In the genomic region with DNA sequence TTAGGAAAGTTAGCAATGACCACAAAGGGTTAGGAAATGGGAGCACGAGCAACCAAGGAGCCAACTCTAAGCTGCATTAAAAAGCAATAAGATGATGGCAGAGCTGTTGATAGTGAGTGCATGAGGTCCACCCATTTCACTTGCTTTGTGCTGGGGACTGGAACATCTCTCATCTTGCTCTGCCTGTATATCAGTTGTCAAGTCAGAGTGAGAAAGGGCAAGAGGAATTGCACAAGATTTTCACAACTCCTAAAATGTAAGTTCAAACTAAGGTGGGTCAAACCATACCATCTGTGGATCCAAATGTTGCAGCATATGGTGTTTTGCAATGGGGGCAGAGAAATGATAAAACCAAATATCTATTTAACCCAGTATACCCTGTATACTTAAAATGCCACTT, we compare ENCODE assay signal across 19 cellular contexts. TPM values are rescaled to one million over a fixed set of nuclear protein-coding genes. Genes with fewer than 3 reads are reported as not detected.
DNase-seq lines count a peak whose midpoint lies in the region; ATAC-seq, FAIRE-seq and TF ChIP-seq lines count a peak whose summit lies in the region.
"Had no signal": no experiment of that assay in that cellular context is flagged by ENCODE, and none has a peak within 500 bp of the region (broad histone marks: within the 10 kb centered on the region; RNA-seq: fewer than 3 reads in every experiment).

No MANE protein-coding gene starts in this region.

- no peak overlapping the region for H3K27ac ChIP-seq in CD4-positive, alpha-beta memory T cell (ENCODE audit: low read depth, low read length)
- H3K27ac ChIP-seq: KMS-11, SJSA1 had no signal

- POLR2A ChIA-PET in CD4-positive, alpha-beta memory T cell (lab: Charles Lee; ENCODE audit: partially characterized antibody), result interaction anchor here (0.6 to 3.3 kb wide), 11 partner anchors 11 to 176 kb away, joined by 3 to 11 read pairs (median 4); no protein-coding TSS in a partner anchor

- no peaks in the 10 kb centered on the region for H3K36me3 Mint-ChIP-seq in CD4-positive, alpha-beta memory T cell
- H3K36me3 Mint-ChIP-seq in effector memory CD8-positive, alpha-beta T cell (ENCODE audit: insufficient read depth), result no peaks in the 10 kb centered on the region
- H3K36me3 Mint-ChIP-seq: CD14-positive monocyte had no signal

- H3K9me3 ChIP-seq in CD4-positive, alpha-beta memory T cell (ENCODE audit: control insufficient read depth in 1 of 2, low read length in 2 of 2), result no peaks in the 10 kb centered on the region
- H3K9me3 ChIP-seq: SJSA1 had no signal

- TF ChIP-seq POLR2A in GM12891 (IDR thresholded peaks at IDR 0.05; ENCODE audit: low read depth, low read length), result no peak

- H3K4me1 ChIP-seq in CD4-positive, alpha-beta memory T cell (ENCODE audit: insufficient read depth, low read length), result peaks cover 43% of the 10 kb centered on the region

- H3K27ac Mint-ChIP-seq in CD4-positive, alpha-beta memory T cell, result no peak overlapping the region
- peak overlapping the region; percentile 72 to 87 for H3K27ac Mint-ChIP-seq in effector memory CD8-positive, alpha-beta T cell
- H3K27ac Mint-ChIP-seq: CD14-positive monocyte, HFFc6 had no signal

- H3K9me3 Mint-ChIP-seq in CD4-positive, alpha-beta memory T cell, result no peaks in the 10 kb centered on the region
- no peaks in the 10 kb centered on the region for H3K9me3 Mint-ChIP-seq in effector memory CD8-positive, alpha-beta T cell
- H3K9me3 Mint-ChIP-seq: CD14-positive monocyte, HFFc6 had no signal

- peaks cover 38 to 80% (median 54%) of the 10 kb centered on the region in 4 donors for H3K4me1 Mint-ChIP-seq in CD4-positive, alpha-beta memory T cell
- peaks cover 48 to 58% of the 10 kb centered on the region in 2 donors for H3K4me1 Mint-ChIP-seq in effector memory CD8-positive, alpha-beta T cell (ENCODE audit: low read depth in 2 of 2)

- peak overlapping the region in 5 of 8 donors; percentile 33 to 79 (median 61) for H3K4me3 Mint-ChIP-seq in CD4-positive, alpha-beta memory T cell
- H3K4me3 Mint-ChIP-seq in effector memory CD8-positive, alpha-beta T cell, result peak overlapping the region in 1 of 2 donors; percentile 58
- H3K4me3 Mint-ChIP-seq: CD14-positive monocyte, HFFc6 had no signal

- H3K4me3 ChIP-seq in CD4-positive, alpha-beta memory T cell (ENCODE audit: low read length in 2 of 2), result no peak overlapping the region
- H3K4me3 ChIP-seq: SJSA1 had no signal

- CTCF ChIA-PET in CD4-positive, alpha-beta memory T cell (lab: Charles Lee; ENCODE audit: partially characterized antibody), result interaction anchor here (0.6 to 1.9 kb wide), 5 partner anchors 29 to 158 kb away, joined by 3 to 8 read pairs (median 3); no protein-coding TSS in a partner anchor

- peak; percentile 23 for ATAC-seq in effector memory CD8-positive, alpha-beta T cell (replicated peaks)

- H3K36me3 ChIP-seq in CD4-positive, alpha-beta memory T cell (ENCODE audit: insufficient read depth, low read length), result no peaks in the 10 kb centered on the region
- H3K36me3 ChIP-seq: SJSA1 had no signal

- no peak for DNase-seq in CD4-positive, alpha-beta memory T cell
- DNase-seq in DMS 273 treated with DMSO at 0.1 percent for 48 hours (lab: John Stamatoyannopoulos, UW), result peak; percentile 87
- peak; percentile 58 for DNase-seq in NCI-H2171 (lab: John Stamatoyannopoulos, UW)
- no peak for DNase-seq in effector memory CD8-positive, alpha-beta T cell
- no peak for DNase-seq in activated gamma-delta T cell (lab: John Stamatoyannopoulos, UW)
- no peak for DNase-seq in 8988T
- no peak for DNase-seq in GM12891 (ENCODE audit: insufficient read length, low spot score)
- DNase-seq: DMS79 treated with DMSO at 0.1 percent for 48 hours, H7, HFFc6, NCI-H1105, NCI-H2227 treated with DMSO at 0.1 percent for 48 hours, NCI-H510A treated with DMSO at 0.1 percent for 48 hours, NCI-H82, T1000 had no signal

- intact Hi-C loops in CD4-positive, alpha-beta memory T cell (cut with micrococcal nuclease), result loop anchor here (5.0 kb wide), 1 partner anchor 39 kb away; no protein-coding TSS in a partner anchor

- no peaks in the 10 kb centered on the region for H3K27me3 Mint-ChIP-seq in CD4-positive, alpha-beta memory T cell
- no peaks in the 10 kb centered on the region for H3K27me3 Mint-ChIP-seq in effector memory CD8-positive, alpha-beta T cell

- FAIRE-seq in GM12891 (lab: Jason Lieb, UNC), result no peak

- no peaks in the 10 kb centered on the region for H3K27me3 ChIP-seq in CD4-positive, alpha-beta memory T cell (ENCODE audit: insufficient read depth, low read length)
- H3K27me3 ChIP-seq: SJSA1 had no signal

TF ChIP-seq in GM12891, 5 proteins besides CTCF, POLR2A, EP300 and RAD21:
- TF ChIP-seq PAX5 (IDR thresholded peaks at IDR 0.05; ENCODE audit: insufficient read depth, low read length, severe bottlenecking) (no peak), POLR2AphosphoS5 (IDR thresholded peaks at IDR 0.05; ENCODE audit: low read depth, low read length) (no peak), POU2F2 (IDR thresholded peaks at IDR 0.05; ENCODE audit: low read depth, low read length) (no peak), SPI1 (IDR thresholded peaks at IDR 0.05; ENCODE audit: low read depth, low read length) (no peak), TAF1 (IDR thresholded peaks at IDR 0.05; ENCODE audit: low read depth, low read length) (no peak)
TF ChIP-seq in GM12891: peak in this region for 0.

RNA-seq across cellular contexts. Expression of a gene that starts 2.8 kb away (rescaled TPM):
- 1 to 10 TPM in 1 of 2 experiments, under 1 TPM in 1; 0.99 to 1.5 TPM for total RNA-seq in CD4-positive, alpha-beta memory T cell
- polyA plus RNA-seq in CD4-positive, alpha-beta memory T cell, result 1 to 10 TPM; 1.1 TPM
- not detected for polyA plus RNA-seq in GM12891 (2012; ENCODE audit: low read depth, missing spikeins)
- total RNA-seq: H7 had no signal
- polyA plus RNA-seq: CD14-positive monocyte had no signal

RNA-seq across cellular contexts. Expression of a gene that starts 35.8 kb away (rescaled TPM):
- total RNA-seq in CD4-positive, alpha-beta memory T cell, result 10 to 100 TPM; 30.0 to 31.3 TPM
- 100 to 1,000 TPM in 1 of 2 donors, 10 to 100 TPM in 1; 92.8 to 116 TPM for polyA plus RNA-seq in CD4-positive, alpha-beta memory T cell
- not detected for polyA plus RNA-seq in GM12891 (2012; ENCODE audit: low read depth, missing spikeins)
- total RNA-seq: H7, HFFc6, M059J had no signal

Comparison
In these comparisons a context has a peak if more than half of its experiments do, and no peak if none do; other contexts are left out.
1. DNase-seq: peak in DMS 273 treated with DMSO at 0.1 percent for 48 hours (single experiment) and NCI-H2171 (single experiment); none in CD4-positive, alpha-beta memory T cell (0 of 5), effector memory CD8-positive, alpha-beta T cell (0 of 3), activated gamma-delta T cell (single experiment), 8988T (single experiment) and GM12891 (single experiment).
2. H3K27ac Mint-ChIP-seq: peak in effector memory CD8-positive, alpha-beta T cell (2 of 2); none in CD4-positive, alpha-beta memory T cell (0 of 7).